ENCODE assay signal across 16 cellular contexts in the genomic region with DNA sequence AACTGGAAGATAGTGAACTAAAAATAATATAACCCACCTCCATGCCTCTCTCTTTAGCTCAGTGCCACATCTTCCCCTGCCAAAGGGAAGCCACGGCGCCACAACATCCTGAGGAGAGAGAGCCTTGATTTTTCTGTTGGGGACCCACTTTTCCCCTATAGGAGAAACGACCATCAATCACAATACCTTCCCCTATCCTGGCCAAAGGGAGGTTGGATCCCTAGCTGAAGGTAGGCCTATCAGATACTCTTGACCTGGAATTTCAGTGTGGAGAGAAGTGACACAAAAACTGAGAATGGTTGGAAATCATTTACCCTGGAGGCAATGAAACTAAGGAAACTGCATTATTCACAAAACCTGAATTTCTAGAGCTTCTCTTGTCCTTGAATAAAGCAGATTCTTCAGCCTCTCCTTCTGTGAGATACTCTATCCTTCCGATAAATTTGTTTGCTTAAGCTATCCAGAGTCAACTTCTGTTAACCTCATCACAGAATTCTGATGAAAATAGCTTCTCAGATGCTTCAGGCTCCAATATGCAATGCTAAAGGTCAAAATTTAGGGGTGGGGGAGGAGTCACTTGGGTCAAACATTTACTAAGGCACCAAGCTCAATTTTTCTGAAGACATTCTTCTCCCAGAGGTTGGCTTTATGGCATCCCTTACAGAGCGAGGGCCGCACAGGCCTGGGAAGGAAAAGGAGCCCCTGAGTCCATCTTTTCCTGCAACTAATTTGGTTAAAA. TPM values are rescaled to one million over a fixed set of nuclear protein-coding genes. Genes with fewer than 3 reads are reported as not detected.
DNase-seq lines count a peak whose midpoint lies in the region; ATAC-seq, FAIRE-seq and TF ChIP-seq lines count a peak whose summit lies in the region.
"Had no signal": no experiment of that assay in that cellular context is flagged by ENCODE, and none has a peak within 500 bp of the region (broad histone marks: within the 10 kb centered on the region; RNA-seq: fewer than 3 reads in every experiment).

No MANE protein-coding gene starts in this region.

- H3K36me3 ChIP-seq in K562 (ENCODE audit: control insufficient read depth, insufficient read depth, low read length) = no peaks in the 10 kb centered on the region

- TF ChIP-seq EP300 in K562 (IDR thresholded peaks at IDR 0.05; ENCODE audit: low read length) = no peak

- DNase-seq in K562 (ENCODE audit: extremely low read depth in 1 of 4, low spot score in 3 of 4) = no peak
- DNase-seq in left lobe of liver (ENCODE audit: low spot score) = no peak
- no peak for DNase-seq in nephron progenitor cell
- no peak for DNase-seq in AML-193 (lab: John Stamatoyannopoulos, UW)
- DNase-seq in erythroblast (lab: John Stamatoyannopoulos, UW) = no peak
- DNase-seq: CD4-positive, alpha-beta memory T cell; DMS79 treated with DMSO at 0.1 percent for 48 hours; NCI-H1105 treated with DMSO at 0.1 percent for 48 hours; NCI-H1694 treated with DMSO at 0.1 percent for 48 hours; NCI-H2107; NCI-H226; NCI-H524 treated with DMSO at 0.1 percent for 48 hours had no signal

- no peak for FAIRE-seq in K562 (lab: Jason Lieb, UNC)
- FAIRE-seq: G401.6 had no signal

- TF ChIP-seq POLR2A in K562 (conservative IDR thresholded peaks at IDR 0.05) = no peak
- no peak for TF ChIP-seq POLR2A in erythroblast (IDR thresholded peaks at IDR 0.05; ENCODE audit: low read length)

- ATAC-seq in K562 (no peak), left lobe of liver (peak; percentile 46), GM19023 (IDR thresholded peaks at IDR 0.05; ENCODE audit: unreplicated experiment) (no peak), GM18867 (IDR thresholded peaks at IDR 0.05; ENCODE audit: unreplicated experiment) (no peak)

- H3K27me3 ChIP-seq in K562 (ENCODE audit: control insufficient read depth in 2 of 2, insufficient read depth in 2 of 2, low read length in 2 of 2) = no peaks in the 10 kb centered on the region; a peak in 1 of 5 replicates

- H3K27me3 Mint-ChIP-seq in nephron progenitor cell (ENCODE audit: low read depth, poor library complexity) = peaks cover 8% of the 10 kb centered on the region
- H3K27me3 Mint-ChIP-seq: CD4-positive, alpha-beta memory T cell; IgD-negative memory B cell had no signal

- no peak for TF ChIP-seq RAD21 in K562 (CRISPR knock-in tag; conservative IDR thresholded peaks at IDR 0.05 in 1 of 2, IDR thresholded peaks at IDR 0.05 in 1 of 2)

- H3K9me3 Mint-ChIP-seq in nephron progenitor cell = peaks cover 9% of the 10 kb centered on the region
- H3K9me3 Mint-ChIP-seq: CD4-positive, alpha-beta memory T cell had no signal

- H3K36me3 Mint-ChIP-seq in nephron progenitor cell (ENCODE audit: low read depth) = peaks cover 43% of the 10 kb centered on the region
- H3K36me3 Mint-ChIP-seq: CD4-positive, alpha-beta memory T cell; IgD-negative memory B cell had no signal

- no peaks in the 10 kb centered on the region for H4K20me1 ChIP-seq in K562 (replicated peaks; ENCODE audit: control insufficient read depth, insufficient read depth, low read length)

- no TSS peak for BruUV-seq in K562 (replicated peaks; lab: Mats Ljungman, UMichigan)

- no peaks in the 10 kb centered on the region for H3K9me3 ChIP-seq in K562 (replicated peaks; ENCODE audit: control insufficient read depth, insufficient read depth, low read depth, low read length)

- 7% methylated on average over 6 of the region's 6 CpGs for WGBS in K562 (ENCODE audit: insufficient coverage, low coverage, missing lambda C conversion rate)

- POLR2A ChIA-PET in K562 (lab: Yijun Ruan, JAX) = interaction anchor here (0.6 to 0.7 kb wide), 2 partner anchors 12 to 291 kb away, joined by 3 read pairs; no protein-coding TSS in a partner anchor

- no peak overlapping the region for H2AFZ ChIP-seq in K562 (ENCODE audit: low read depth, low read length)

- H3K4me1 Mint-ChIP-seq in nephron progenitor cell = peaks cover 38% of the 10 kb centered on the region
- H3K4me1 Mint-ChIP-seq: IgD-negative memory B cell had no signal

- no peaks in the 10 kb centered on the region for H3K79me2 ChIP-seq in K562 (ENCODE audit: control insufficient read depth, insufficient read depth, low read length)

- H3K9me1 ChIP-seq in K562 (ENCODE audit: control insufficient read depth, insufficient read depth, low read length) = no peaks in the 10 kb centered on the region

- no peak overlapping the region for H3K27ac ChIP-seq in K562 (ENCODE audit: extremely low read depth, low read depth, low read length)

- no peak overlapping the region for H3K4me3 Mint-ChIP-seq in nephron progenitor cell
- H3K4me3 Mint-ChIP-seq: CD4-positive, alpha-beta memory T cell; IgD-negative memory B cell had no signal

- peaks cover 0 to 16% of the 10 kb centered on the region in 2 experiments; a peak in 2 of 5 replicates for H3K4me1 ChIP-seq in K562 (replicated peaks in 1 of 2; ENCODE audit: control insufficient read depth in 2 of 2, insufficient read depth in 2 of 2, low read length in 2 of 2)

- H3K4me3 ChIP-seq in K562 = no peak overlapping the region

- H3K4me2 ChIP-seq in K562 (ENCODE audit: insufficient read depth, low read length) = no peak overlapping the region

- H3K9ac ChIP-seq in K562 (ENCODE audit: insufficient read depth in 1 of 2, low read depth in 2 of 2, low read length in 2 of 2) = no peak overlapping the region

- no peak for TF ChIP-seq CTCF in K562 (IDR thresholded peaks at IDR 0.05 in 2 of 3, conservative IDR thresholded peaks at IDR 0.05 in 1 of 3; ENCODE audit: insufficient read depth in 2 of 3, low read depth in 1 of 3, low read length in 3 of 3)
- TF ChIP-seq CTCF in nephron progenitor cell (IDR thresholded peaks at IDR 0.05) = no peak

- peak overlapping the region; percentile 88 for H3K27ac Mint-ChIP-seq in nephron progenitor cell
- H3K27ac Mint-ChIP-seq: CD4-positive, alpha-beta memory T cell; IgD-negative memory B cell had no signal

- intact Hi-C loops in K562 (cut with micrococcal nuclease) = no loop called here

- in situ Hi-C loops in K562 (cut with MboI) = no loop called here

- CTCF ChIA-PET in K562 (lab: Yijun Ruan, JAX; ENCODE audit: low intra/inter-chr PET ratio) = no interaction called here

TF ChIP-seq in K562, 482 proteins besides CTCF, POLR2A, EP300 and RAD21:
- TF ChIP-seq ZNF121 (CRISPR knock-in tag; conservative IDR thresholded peaks at IDR 0.05) = no peak
- TF ChIP-seq, protein P1, sequence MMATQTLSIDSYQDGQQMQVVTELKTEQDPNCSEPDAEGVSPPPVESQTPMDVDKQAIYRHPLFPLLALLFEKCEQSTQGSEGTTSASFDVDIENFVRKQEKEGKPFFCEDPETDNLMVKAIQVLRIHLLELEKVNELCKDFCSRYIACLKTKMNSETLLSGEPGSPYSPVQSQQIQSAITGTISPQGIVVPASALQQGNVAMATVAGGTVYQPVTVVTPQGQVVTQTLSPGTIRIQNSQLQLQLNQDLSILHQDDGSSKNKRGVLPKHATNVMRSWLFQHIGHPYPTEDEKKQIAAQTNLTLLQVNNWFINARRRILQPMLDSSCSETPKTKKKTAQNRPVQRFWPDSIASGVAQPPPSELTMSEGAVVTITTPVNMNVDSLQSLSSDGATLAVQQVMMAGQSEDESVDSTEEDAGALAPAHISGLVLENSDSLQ (IDR thresholded peaks at IDR 0.05) = 0 out of 2 replicates have a peak, but pooled peaks have one; percentile 19

RNA-seq across cellular contexts. Expression of a gene that starts 27.0 kb away (rescaled TPM):
- total RNA-seq in K562 (2011; cell fraction: chromatin; rRNA removed; ENCODE audit: low replicate concordance) = 0.19 and 0.26 TPM in 2 replicates
- not detected in 2 replicates for total RNA-seq in K562 (2011; cell fraction: nucleolus; rRNA removed)
- total RNA-seq in K562 (2011; cell fraction: nucleoplasm; rRNA removed) = 0.23 TPM in 1 of 2 replicates, not detected in the other
- total RNA-seq in K562 (2014; rRNA removed) (0.12 TPM in 1 of 2 replicates, not detected in the other), K562 (2014; rRNA removed; fragmentation: Illumina TruSeq; extraction: Trizol) (0.06 TPM in 1 of 2 replicates, not detected in the other), K562 (2015; rRNA removed; fragmentation: Illumina TruSeq; extraction: Trizol) (0.08 and 0.14 TPM in 2 replicates), K562 (2021) (0.47 and 0.60 TPM in 2 replicates), left lobe of liver (31.5 TPM)
- polyA plus RNA-seq in K562 (2011; rRNA removed) (0.08 and 0.20 TPM in 2 replicates), K562 (2014; fragmentation: Illumina TruSeq; extraction: Trizol) (0.12 and 0.40 TPM in 2 replicates), K562 (2014; fragmentation: Nextera tagmentation; extraction: Ambion mirVana) (under 1 TPM; 0.04 TPM), K562 (2014; rRNA removed) (0.03 and 0.04 TPM in 2 replicates)
- 0.06 and 0.24 TPM in 2 replicates for polyA plus RNA-seq in K562 (2011; cell fraction: cytosol; rRNA removed)
- polyA plus RNA-seq in K562 (2011; cell fraction: nucleus; rRNA removed) = 0.57 and 0.65 TPM in 2 replicates
- polyA plus RNA-seq in K562 (2012) = 0.07 and 0.14 TPM in 2 replicates
- polyA minus RNA-seq in K562 (2011; rRNA and poly(A)+ RNA removed) = 0.18 TPM in 1 of 2 replicates, not detected in the other
- polyA minus RNA-seq in K562 (2011; cell fraction: cytosol; rRNA and poly(A)+ RNA removed) = not detected in 2 replicates
- polyA minus RNA-seq in K562 (2011; cell fraction: nucleus; rRNA and poly(A)+ RNA removed) = 0.13 and 0.44 TPM in 2 replicates

Comparison
In these comparisons a context has a peak if more than half of its experiments do, and no peak if none do; other contexts are left out.
1. RNA of a gene that starts 27.0 kb away (total RNA-seq): 31.5 TPM in left lobe of liver (single experiment); 0.06 to 0.60 TPM in K562; every median in the first group is over 10 times any median in the second.